In the genomic region with DNA sequence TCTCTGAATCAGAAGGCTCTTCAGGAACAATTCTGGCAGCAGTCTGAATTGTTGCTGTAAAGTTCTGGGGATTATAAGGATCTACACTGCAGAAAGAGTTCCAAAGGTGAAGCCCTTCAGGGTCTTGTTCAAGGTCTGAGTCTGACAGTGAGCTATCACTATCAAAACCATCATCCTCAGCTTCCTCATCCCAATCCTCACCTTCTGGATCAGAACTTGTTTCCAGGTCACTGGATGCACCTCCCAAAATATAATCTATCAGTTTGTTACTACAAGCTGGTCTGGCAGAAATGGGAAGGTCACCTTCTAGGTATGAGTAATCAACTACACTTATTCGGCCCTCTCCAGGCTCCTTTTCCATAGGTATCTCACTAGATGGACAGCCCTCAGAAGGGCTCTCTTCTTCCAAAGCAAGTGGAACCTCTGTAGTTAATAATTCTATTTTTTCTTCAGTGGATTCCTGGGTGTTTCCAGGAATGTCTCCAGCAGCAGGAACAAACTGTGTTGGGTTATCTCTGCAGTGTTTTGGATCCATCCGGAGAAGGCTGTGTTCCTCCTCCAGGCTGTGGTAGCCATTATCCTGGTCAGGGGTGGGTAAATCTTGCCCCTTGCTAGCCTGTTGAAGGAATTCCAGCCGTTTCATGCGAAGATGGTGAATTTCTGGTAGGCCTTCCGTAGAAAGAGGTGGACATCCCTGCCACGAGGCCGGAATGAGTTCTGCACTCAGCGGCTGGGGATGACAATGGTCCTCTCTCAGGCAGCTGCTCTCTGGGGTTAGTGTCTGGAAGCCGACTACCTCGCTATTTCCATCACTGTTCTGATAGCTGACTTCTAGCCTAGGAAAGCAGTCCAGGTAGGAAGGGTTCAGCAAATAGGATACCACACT, we compare ENCODE assay signal across 8 cellular contexts. TPM values are rescaled to one million over a fixed set of nuclear protein-coding genes. Genes with fewer than 3 reads are reported as not detected.
DNase-seq lines count a peak whose midpoint lies in the region; ATAC-seq, FAIRE-seq and TF ChIP-seq lines count a peak whose summit lies in the region.

No MANE protein-coding gene starts in this region.

- H3K27ac ChIP-seq in astrocyte (ENCODE audit: low read depth, low read length) (peak overlapping the region; percentile 98), right lobe of liver (peak overlapping the region; percentile 96 to 97 (median 96)), upper lobe of right lung (peak overlapping the region; percentile 99)

- TF ChIP-seq CTCF in astrocyte (IDR thresholded peaks at IDR 0.05; ENCODE audit: insufficient read depth, low read depth, low read length) (no peak), right lobe of liver (IDR thresholded peaks at IDR 0.05) (no peak), upper lobe of right lung (IDR thresholded peaks at IDR 0.05) (no peak), GM10266 (IDR thresholded peaks at IDR 0.05; ENCODE audit: control insufficient read depth, insufficient read depth, low read depth, missing control alignments) (no peak)

- H3K36me3 ChIP-seq in astrocyte (ENCODE audit: insufficient read depth, low read length) (peaks cover 8% of the 10 kb centered on the region), right lobe of liver (peaks cover 0 to 13% (median 5%) of the 10 kb centered on the region in 4 donors), upper lobe of right lung (peaks cover 22% of the 10 kb centered on the region)

- CTCF ChIA-PET in activated naive CD4-positive, alpha-beta T cell treated with anti-CD3 and anti-CD28 coated beads, Interleukin-2, amount 10 ng/mL, durations not matched to agents 7 days and 5 days (lab: Charles Lee), result interaction anchor here (0.7 to 4.7 kb wide), 6 partner anchors 11 to 93 kb away, joined by 3 to 41 read pairs (median 3); no protein-coding TSS in a partner anchor

- peak overlapping the region; percentile 98 for H3K4me3 Mint-ChIP-seq in activated naive CD4-positive, alpha-beta T cell treated with anti-CD3 and anti-CD28 coated beads, Interleukin-2, amount 10 ng/mL, durations not matched to agents 7 days and 5 days
- H3K4me3 Mint-ChIP-seq in astrocyte (ENCODE audit: unreplicated experiment), result peak overlapping the region; percentile 99

- H3K4me3 ChIP-seq in astrocyte (ENCODE audit: insufficient read depth, low read depth, low read length) (peak overlapping the region; percentile 91), right lobe of liver (peak overlapping the region; percentile 62 to 88 (median 75)), upper lobe of right lung (peak overlapping the region; percentile 90)

- no peak overlapping the region for H2AFZ ChIP-seq in astrocyte (ENCODE audit: low read depth, low read length)

- no peak for FAIRE-seq in astrocyte (lab: Jason Lieb, UNC)

- intact Hi-C loops in right lobe of liver (cut with DNase I) (no loop called here), upper lobe of right lung (cut with DNase I) (no loop called here)

- peaks cover 65% of the 10 kb centered on the region for H3K79me2 ChIP-seq in astrocyte (ENCODE audit: insufficient read depth, low read length)

- H3K27me3 ChIP-seq in astrocyte (ENCODE audit: insufficient read depth, low read length) (no peaks in the 10 kb centered on the region), right lobe of liver (no peaks in the 10 kb centered on the region), upper lobe of right lung (no peaks in the 10 kb centered on the region)

- ATAC-seq in right lobe of liver, result no peak
- ATAC-seq in upper lobe of right lung, result no peak
- no peak for ATAC-seq in GM18873 (IDR thresholded peaks at IDR 0.05; ENCODE audit: low FRiP score, unreplicated experiment)
- ATAC-seq in activated CD4-positive, CD25-positive, alpha-beta regulatory T cell treated with anti-CD3 and anti-CD28 coated beads, Interleukin-2, amount 50 U/mL, for 24 hours, result no peak

- H3K9ac ChIP-seq in astrocyte (ENCODE audit: low read length), result peak overlapping the region; percentile 99

- no peaks in the 10 kb centered on the region for H3K9me3 Mint-ChIP-seq in activated naive CD4-positive, alpha-beta T cell treated with anti-CD3 and anti-CD28 coated beads, Interleukin-2, amount 10 ng/mL, durations not matched to agents 7 days and 5 days
- H3K9me3 Mint-ChIP-seq in astrocyte (ENCODE audit: unreplicated experiment), result no peaks in the 10 kb centered on the region

- H4K20me1 ChIP-seq in astrocyte (ENCODE audit: insufficient read depth, low read length), result peaks cover 61% of the 10 kb centered on the region

- peak overlapping the region; percentile 91 for H3K4me2 ChIP-seq in astrocyte (ENCODE audit: low read length)

- H3K36me3 Mint-ChIP-seq in activated naive CD4-positive, alpha-beta T cell treated with anti-CD3 and anti-CD28 coated beads, Interleukin-2, amount 10 ng/mL, durations not matched to agents 7 days and 5 days, result peaks cover 46% of the 10 kb centered on the region
- peaks cover 7% of the 10 kb centered on the region for H3K36me3 Mint-ChIP-seq in astrocyte (ENCODE audit: low read depth, unreplicated experiment)

- no peak for DNase-seq in activated naive CD4-positive, alpha-beta T cell treated with anti-CD3 and anti-CD28 coated beads, Interleukin-2, amount 10 ng/mL, durations not matched to agents 7 days and 5 days
- DNase-seq in activated naive CD4-positive, alpha-beta T cell (lab: John Stamatoyannopoulos, UW), result no peak
- no peak for DNase-seq in astrocyte (ENCODE audit: low read depth)
- no peak for DNase-seq in right lobe of liver
- no peak for DNase-seq in upper lobe of right lung
- no peak for DNase-seq in GM10266 (ENCODE audit: extremely low spot score)

- H3K9me3 ChIP-seq in astrocyte (ENCODE audit: insufficient read depth, low read depth, low read length), result no peaks in the 10 kb centered on the region
- H3K9me3 ChIP-seq in right lobe of liver, result no peaks in the 10 kb centered on the region
- no peaks in the 10 kb centered on the region for H3K9me3 ChIP-seq in upper lobe of right lung

- H3K4me1 ChIP-seq in astrocyte (ENCODE audit: insufficient read depth, low read length) (no peaks in the 10 kb centered on the region), right lobe of liver (peaks cover 0 to 17% (median 0%) of the 10 kb centered on the region in 4 donors), upper lobe of right lung (peaks cover 23% of the 10 kb centered on the region)

- H3K27me3 Mint-ChIP-seq in activated naive CD4-positive, alpha-beta T cell treated with anti-CD3 and anti-CD28 coated beads, Interleukin-2, amount 10 ng/mL, durations not matched to agents 7 days and 5 days, result no peaks in the 10 kb centered on the region
- H3K27me3 Mint-ChIP-seq in astrocyte (ENCODE audit: low read depth, unreplicated experiment), result no peaks in the 10 kb centered on the region

- no peak for TF ChIP-seq POLR2A in right lobe of liver (IDR thresholded peaks at IDR 0.05)

- peaks cover 23% of the 10 kb centered on the region for H3K4me1 Mint-ChIP-seq in activated naive CD4-positive, alpha-beta T cell treated with anti-CD3 and anti-CD28 coated beads, Interleukin-2, amount 10 ng/mL, durations not matched to agents 7 days and 5 days
- H3K4me1 Mint-ChIP-seq in astrocyte (ENCODE audit: low read depth, unreplicated experiment), result peaks cover 10% of the 10 kb centered on the region

- H3K27ac Mint-ChIP-seq in activated naive CD4-positive, alpha-beta T cell treated with anti-CD3 and anti-CD28 coated beads, Interleukin-2, amount 10 ng/mL, durations not matched to agents 7 days and 5 days, result peak overlapping the region; percentile 99
- H3K27ac Mint-ChIP-seq in astrocyte (ENCODE audit: unreplicated experiment), result peak overlapping the region; percentile 99

- WGBS in right lobe of liver (ENCODE audit: insufficient coverage, low coverage, low lambda C conversion rate, missing lambda C conversion rate), result 0% methylated on average over 9 of the region's 10 CpGs

RNA-seq across cellular contexts. Expression of gene PPP1R15B, which starts 1.5 kb away (rescaled TPM):
- total RNA-seq in astrocyte, result 38.8 and 40.0 TPM in 2 replicates
- 10 to 100 TPM; 28.6 to 43.6 (median 34.3) TPM for total RNA-seq in right lobe of liver
- total RNA-seq in upper lobe of right lung, result 47.7 TPM

RNA-seq across cellular contexts. Expression of gene PLEKHA6, which starts 50.4 kb away (rescaled TPM):
- total RNA-seq in astrocyte (1.5 and 2.7 TPM in 2 replicates), right lobe of liver (10 to 100 TPM; 16.6 to 31.1 (median 22.1) TPM), upper lobe of right lung (7.1 TPM)
